Comparison of ENCODE assay signal across 15 cellular contexts in the genomic region with DNA sequence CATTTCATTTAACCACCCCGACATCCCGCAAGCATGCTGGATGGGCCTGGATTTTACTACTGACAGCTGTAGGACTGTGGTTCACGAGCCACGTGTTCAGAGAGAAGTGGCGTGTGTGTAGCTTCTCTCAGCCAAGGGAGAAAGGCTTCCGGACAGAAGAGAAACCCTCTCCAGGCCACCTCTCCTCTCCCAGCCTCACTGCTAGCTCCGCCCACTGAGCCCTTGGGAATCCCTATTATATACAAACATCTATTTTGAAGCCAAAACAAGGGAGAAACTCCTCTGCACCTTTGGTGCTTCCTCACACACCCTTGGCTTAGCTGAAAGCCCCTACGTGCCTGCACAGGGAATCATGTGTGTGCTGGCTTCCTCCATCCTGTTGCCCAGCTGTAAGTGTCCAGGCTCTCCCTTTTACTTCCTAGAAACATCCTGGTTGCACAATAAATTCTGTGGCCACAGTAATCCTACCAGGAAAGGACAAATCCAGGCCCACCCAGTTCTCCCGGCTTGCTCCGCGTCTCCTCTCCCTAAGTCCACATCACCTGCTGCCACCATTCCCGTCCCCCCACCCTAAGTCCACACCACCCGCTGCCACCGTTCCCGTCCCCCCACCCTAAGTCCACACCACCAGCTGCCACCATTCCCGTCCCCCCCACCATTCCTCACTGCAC. TPM values are rescaled to one million over a fixed set of nuclear protein-coding genes. Genes with fewer than 3 reads are reported as not detected.
A peak's percentile ranks its signal among the peaks of the same experiment; 100 is the strongest.
DNase-seq lines count a peak whose midpoint lies in the region; ATAC-seq and TF ChIP-seq lines count a peak whose summit lies in the region.
"Had no signal": no experiment of that assay in that cellular context is flagged by ENCODE, and none has a peak within 500 bp of the region (broad histone marks: within the 10 kb centered on the region; RNA-seq: fewer than 3 reads in every experiment).

No MANE protein-coding gene starts in this region.

- peak overlapping the region; percentile 47 for H3K27ac Mint-ChIP-seq in activated CD8-positive, alpha-beta T cell treated with anti-CD3 and anti-CD28 coated beads for 36 hours
- H3K27ac Mint-ChIP-seq in activated CD8-positive, alpha-beta T cell treated with anti-CD3 and anti-CD28 coated beads, Interleukin-2, amount 10 ng/mL, durations not matched to agents 7 days and 5 days = no peak overlapping the region
- H3K27ac Mint-ChIP-seq in Caco-2 (ENCODE audit: unreplicated experiment) = no peak overlapping the region

- in situ Hi-C loops in transverse colon (cut with MboI; ENCODE audit: low pct_ligation_motif_present in 1 of 4, low pct_unique_long_range_greater_than_20kb in 1 of 4, low sequenced_read_pairs in 3 of 4) = no loop called here

- H3K9me3 Mint-ChIP-seq in activated CD8-positive, alpha-beta T cell treated with anti-CD3 and anti-CD28 coated beads for 36 hours = no peaks in the 10 kb centered on the region
- H3K9me3 Mint-ChIP-seq in activated CD8-positive, alpha-beta T cell treated with anti-CD3 and anti-CD28 coated beads, Interleukin-2, amount 10 ng/mL, durations not matched to agents 7 days and 5 days (ENCODE audit: insufficient read depth) = no peaks in the 10 kb centered on the region
- H3K9me3 Mint-ChIP-seq in Caco-2 (ENCODE audit: unreplicated experiment) = no peaks in the 10 kb centered on the region
- H3K9me3 Mint-ChIP-seq: activated T-helper 17 cell treated with anti-CD3 and anti-CD28 coated beads, Interleukin-2, amount 50 U/mL, for 72 hours had no signal

- CTCF ChIA-PET in activated CD8-positive, alpha-beta T cell treated with anti-CD3 and anti-CD28 coated beads for 36 hours (lab: Charles Lee) = no interaction called here
- CTCF ChIA-PET in activated CD8-positive, alpha-beta T cell treated with anti-CD3 and anti-CD28 coated beads, Interleukin-2, amount 10 ng/mL, durations not matched to agents 7 days and 5 days (lab: Charles Lee) = no interaction called here
- CTCF ChIA-PET in Caco-2 (lab: Charles Lee) = no interaction called here

- TF ChIP-seq POLR2A in heart left ventricle (IDR thresholded peaks at IDR 0.05) (no peak), transverse colon (IDR thresholded peaks at IDR 0.05) (no peak)

- H3K27me3 ChIP-seq in heart left ventricle (no peaks in the 10 kb centered on the region), mucosa of rectum (ENCODE audit: control insufficient read depth in 2 of 2, insufficient read depth in 2 of 2, low read length in 2 of 2) (no peaks in the 10 kb centered on the region), transverse colon (no peaks in the 10 kb centered on the region), Caco-2 (replicated peaks; ENCODE audit: control insufficient read depth, insufficient read depth, low read length) (no peaks in the 10 kb centered on the region)

- ATAC-seq in activated CD8-positive, alpha-beta T cell treated with anti-CD3 and anti-CD28 coated beads for 36 hours = no peak
- ATAC-seq in activated CD8-positive, alpha-beta T cell treated with anti-CD3 and anti-CD28 coated beads, Interleukin-2, amount 10 ng/mL, durations not matched to agents 7 days and 5 days = no peak
- peak; percentile 28 to 76 (median 70) for ATAC-seq in heart left ventricle
- ATAC-seq: activated T-helper 17 cell treated with anti-CD3 and anti-CD28 coated beads, Interleukin-2, amount 50 U/mL, for 72 hours had no signal

- H3K4me1 Mint-ChIP-seq in activated CD8-positive, alpha-beta T cell treated with anti-CD3 and anti-CD28 coated beads for 36 hours (ENCODE audit: low read depth) = peaks cover 25% of the 10 kb centered on the region
- H3K4me1 Mint-ChIP-seq in activated CD8-positive, alpha-beta T cell treated with anti-CD3 and anti-CD28 coated beads, Interleukin-2, amount 10 ng/mL, durations not matched to agents 7 days and 5 days (ENCODE audit: low read depth) = peaks cover 29% of the 10 kb centered on the region
- H3K4me1 Mint-ChIP-seq in Caco-2 (ENCODE audit: low read depth, unreplicated experiment) = peaks cover 11% of the 10 kb centered on the region

- POLR2A ChIA-PET in activated CD8-positive, alpha-beta T cell treated with anti-CD3 and anti-CD28 coated beads for 36 hours (lab: Charles Lee) = no interaction called here
- POLR2A ChIA-PET in activated CD8-positive, alpha-beta T cell treated with anti-CD3 and anti-CD28 coated beads, Interleukin-2, amount 10 ng/mL, durations not matched to agents 7 days and 5 days (lab: Charles Lee) = interaction anchor here (1.3 kb wide), 1 partner anchor 164 kb away, joined by 3 read pairs; a partner anchor contains a TSS
- POLR2A ChIA-PET in Caco-2 (lab: Charles Lee) = no interaction called here

- H3K9me3 ChIP-seq in heart left ventricle = no peaks in the 10 kb centered on the region
- H3K9me3 ChIP-seq in mucosa of rectum (ENCODE audit: control insufficient read depth in 2 of 2, low read length in 2 of 2) = no peaks in the 10 kb centered on the region
- H3K9me3 ChIP-seq in transverse colon = no peaks in the 10 kb centered on the region
- no peaks in the 10 kb centered on the region for H3K9me3 ChIP-seq in Caco-2
- H3K9me3 ChIP-seq: prostate gland had no signal

- intact Hi-C loops in activated CD8-positive, alpha-beta T cell treated with anti-CD3 and anti-CD28 coated beads for 36 hours (cut with micrococcal nuclease) = no loop called here
- intact Hi-C loops in heart left ventricle (cut with DNase I) (loop anchor here in 1 of 10 donors (10.0 kb wide), 1 partner anchor 176 kb away; no protein-coding TSS in a partner anchor), transverse colon (cut with DNase I; ENCODE audit: low total_unique reads) (no loop called here), Caco-2 (cut with micrococcal nuclease; ENCODE audit: unreplicated experiment) (no loop called here)

- no peaks in the 10 kb centered on the region for H3K36me3 Mint-ChIP-seq in activated CD8-positive, alpha-beta T cell treated with anti-CD3 and anti-CD28 coated beads for 36 hours (ENCODE audit: low read depth)
- no peaks in the 10 kb centered on the region for H3K36me3 Mint-ChIP-seq in activated CD8-positive, alpha-beta T cell treated with anti-CD3 and anti-CD28 coated beads, Interleukin-2, amount 10 ng/mL, durations not matched to agents 7 days and 5 days (ENCODE audit: low read depth)
- no peaks in the 10 kb centered on the region for H3K36me3 Mint-ChIP-seq in Caco-2 (ENCODE audit: insufficient read depth, unreplicated experiment)

- WGBS in heart left ventricle, 4 donors = 53 to 60% (median 56%) methylated on average over 16 of the region's 16 CpGs
- 54 to 68% methylated on average over 5 to 16 of the region's 16 CpGs for WGBS in transverse colon (ENCODE audit: low coverage in 1 of 2), 2 donors

- H3K4me1 ChIP-seq in heart left ventricle = peaks cover 0 to 31% (median 17%) of the 10 kb centered on the region in 12 donors
- peaks cover 0 to 7% of the 10 kb centered on the region in 2 donors for H3K4me1 ChIP-seq in mucosa of rectum (ENCODE audit: control insufficient read depth in 2 of 2, insufficient read depth in 2 of 2, low read length in 2 of 2)
- H3K4me1 ChIP-seq in transverse colon = peaks cover 0 to 10% (median 0%) of the 10 kb centered on the region in 4 donors
- H3K4me1 ChIP-seq in Caco-2 = peaks cover 13% of the 10 kb centered on the region
- H3K4me1 ChIP-seq: prostate gland had no signal

- H3K9ac ChIP-seq in mucosa of rectum (ENCODE audit: low read depth in 1 of 2, low read length in 2 of 2) = no peak overlapping the region

- peaks cover 15% of the 10 kb centered on the region for H3K27me3 Mint-ChIP-seq in activated CD8-positive, alpha-beta T cell treated with anti-CD3 and anti-CD28 coated beads for 36 hours
- peaks cover 3% of the 10 kb centered on the region for H3K27me3 Mint-ChIP-seq in activated CD8-positive, alpha-beta T cell treated with anti-CD3 and anti-CD28 coated beads, Interleukin-2, amount 10 ng/mL, durations not matched to agents 7 days and 5 days (ENCODE audit: low read depth)
- H3K27me3 Mint-ChIP-seq in Caco-2 (ENCODE audit: insufficient read depth, unreplicated experiment) = no peaks in the 10 kb centered on the region

- H3K27ac ChIP-seq in heart left ventricle (peak overlapping the region in 8 of 12 donors; percentile 38 to 67 (median 58)), mucosa of rectum (ENCODE audit: low read depth in 2 of 2, low read length in 2 of 2) (peak overlapping the region; percentile 3 to 57), transverse colon (peak overlapping the region; percentile 5 to 44 (median 20))
- H3K27ac ChIP-seq: prostate gland had no signal

- TF ChIP-seq EP300 in transverse colon (IDR thresholded peaks at IDR 0.05; ENCODE audit: low read depth) = no peak

- no peak for TF ChIP-seq CTCF in activated CD8-positive, alpha-beta T cell treated with anti-CD3 and anti-CD28 coated beads for 36 hours (IDR thresholded peaks at IDR 0.05)
- no peak for TF ChIP-seq CTCF in heart left ventricle (IDR thresholded peaks at IDR 0.05)
- TF ChIP-seq CTCF in transverse colon (IDR thresholded peaks at IDR 0.05) = no peak
- no peak for TF ChIP-seq CTCF in Caco-2 (IDR thresholded peaks at IDR 0.05; ENCODE audit: insufficient read depth in 1 of 2, low read depth in 1 of 2, low read length in 1 of 2, severe bottlenecking in 1 of 2, unreplicated experiment in 1 of 2)

- BruUV-seq in Caco-2 (replicated peaks; lab: Mats Ljungman, UMichigan) = no TSS peak

- no peaks in the 10 kb centered on the region for H3K36me3 ChIP-seq in heart left ventricle
- H3K36me3 ChIP-seq in mucosa of rectum (ENCODE audit: control insufficient read depth in 2 of 2, insufficient read depth in 2 of 2, low read length in 2 of 2) = no peaks in the 10 kb centered on the region
- no peaks in the 10 kb centered on the region for H3K36me3 ChIP-seq in transverse colon
- no peaks in the 10 kb centered on the region for H3K36me3 ChIP-seq in Caco-2 (ENCODE audit: control insufficient read depth, insufficient read depth, low read length)
- H3K36me3 ChIP-seq: prostate gland had no signal

- no peak overlapping the region for H3K4me3 Mint-ChIP-seq in activated CD8-positive, alpha-beta T cell treated with anti-CD3 and anti-CD28 coated beads for 36 hours
- H3K4me3 Mint-ChIP-seq in activated CD8-positive, alpha-beta T cell treated with anti-CD3 and anti-CD28 coated beads, Interleukin-2, amount 10 ng/mL, durations not matched to agents 7 days and 5 days = no peak overlapping the region
- H3K4me3 Mint-ChIP-seq in Caco-2 (ENCODE audit: unreplicated experiment) = no peak overlapping the region
- H3K4me3 Mint-ChIP-seq: activated T-helper 17 cell treated with anti-CD3 and anti-CD28 coated beads, Interleukin-2, amount 50 U/mL, for 72 hours had no signal

- no peak for DNase-seq in activated CD8-positive, alpha-beta T cell treated with anti-CD3 and anti-CD28 coated beads for 36 hours
- no peak for DNase-seq in activated CD8-positive, alpha-beta T cell treated with anti-CD3 and anti-CD28 coated beads, Interleukin-2, amount 10 ng/mL, durations not matched to agents 7 days and 5 days
- DNase-seq in heart left ventricle = peak in 2 of 5 donors; percentile 49 to 57
- DNase-seq in transverse colon = no peak
- DNase-seq in EL = no peak
- DNase-seq in Caco-2 = no peak
- no peak for DNase-seq in T-helper 9 cell
- DNase-seq: activated CD4-positive, alpha-beta T cell treated with anti-CD3 and anti-CD28 coated beads, Interleukin-2, amount 50 U/mL, for 4 hours; IMR-90; NK-92 treated with Interleukin-12 subunit alpha and Interleukin-12 subunit beta, amount 100 ng/mL, for 24 hours; SHP77 treated with DMSO at 0.1 percent for 48 hours; stimulated activated CD4-positive, alpha-beta T cell treated with anti-CD3 and anti-CD28 coated beads, Interleukin-4, amount 100 ng/mL, for 1 hour had no signal

- H3K4me3 ChIP-seq in heart left ventricle (no peak overlapping the region), mucosa of rectum (ENCODE audit: low read length in 2 of 2) (no peak overlapping the region), transverse colon (no peak overlapping the region), Caco-2 (ENCODE audit: low read depth, low read length) (no peak overlapping the region)
- H3K4me3 ChIP-seq: prostate gland had no signal

RNA-seq across cellular contexts. Expression of a gene that starts 30.5 kb away (rescaled TPM):
- total RNA-seq in activated CD8-positive, alpha-beta T cell treated with anti-CD3 and anti-CD28 coated beads for 36 hours = 1 to 10 TPM; 2.7 to 3.0 TPM
- under 1 TPM; 0.68 to 0.76 TPM for total RNA-seq in activated CD8-positive, alpha-beta T cell treated with anti-CD3 and anti-CD28 coated beads, Interleukin-2, amount 10 ng/mL, durations not matched to agents 7 days and 5 days
- total RNA-seq in heart left ventricle = 10 to 100 TPM in 8 of 9 donors, 1 to 10 TPM in 1; 7.3 to 41.7 (median 23.5) TPM
- polyA plus RNA-seq in heart left ventricle = 1 to 10 TPM; 7.4 TPM
- 100 to 1,000 TPM in 1 of 4 donors, 10 to 100 TPM in 3; 20.3 to 119 (median 49.7) TPM for total RNA-seq in transverse colon
- total RNA-seq in Caco-2 (2022) = 69.5 and 70.6 TPM in 2 replicates
- total RNA-seq: IMR-90 had no signal
- polyA plus RNA-seq: IMR-90 had no signal

Comparison
In these comparisons a context has a peak if more than half of its experiments do, and no peak if none do; other contexts are left out.
1. ATAC-seq: peak in heart left ventricle (4 of 4); none in activated CD8-positive, alpha-beta T cell treated with anti-CD3 and anti-CD28 coated beads for 36 hours (single experiment) and activated CD8-positive, alpha-beta T cell treated with anti-CD3 and anti-CD28 coated beads, Interleukin-2, amount 10 ng/mL, durations not matched to agents 7 days and 5 days (single experiment).
2. Peak in every context shown above with its lines, with median percentiles within 50 percentile points of each other: H3K27ac ChIP-seq.